1 cellular context compared by ENCODE assay signal in the genomic region with DNA sequence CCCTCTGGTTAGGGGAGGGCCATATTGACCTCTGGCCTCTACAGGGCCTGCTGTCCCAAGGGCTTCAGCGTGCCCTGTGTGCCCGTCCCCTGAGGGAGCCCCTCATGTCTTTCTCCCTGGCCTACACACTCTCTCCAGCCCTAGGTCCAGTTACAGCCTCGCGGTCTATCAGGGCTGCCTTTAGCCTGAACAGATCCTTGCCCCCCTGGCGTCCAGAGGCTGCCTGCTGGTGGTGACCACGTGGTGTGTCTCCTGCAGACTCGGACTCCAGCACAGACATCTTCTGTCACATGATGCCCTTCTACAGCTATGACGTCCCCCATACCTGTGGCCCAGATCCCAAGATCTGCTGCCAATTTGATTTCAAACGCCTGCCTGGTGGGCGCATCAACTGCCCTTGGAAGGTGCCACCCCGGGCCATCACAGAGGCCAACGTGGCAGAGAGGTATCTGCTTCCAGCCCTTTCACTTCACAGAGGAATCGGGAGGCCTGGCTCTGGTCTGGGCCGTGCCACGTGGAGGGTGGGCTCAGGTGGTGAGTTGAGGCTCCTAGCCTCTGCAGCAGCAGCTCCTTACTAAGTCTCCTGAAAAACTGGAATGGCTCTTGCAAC.
A peak's percentile ranks its signal among the peaks of the same experiment; 100 is the strongest.
TF ChIP-seq lines count a peak whose summit lies in the region.

No MANE protein-coding gene starts in this region.

TF ChIP-seq in HEK293, 187 proteins besides CTCF, POLR2A, EP300 and RAD21 (continued from another document):
- TF ChIP-seq GLIS2 (tag by site-specific recombination; IDR thresholded peaks at IDR 0.05) = 0 out of 2 replicates have a peak, but pooled peaks have one; percentile 15
- TF ChIP-seq ZNF510 (tag by site-specific recombination; IDR thresholded peaks at IDR 0.05; ENCODE audit: insufficient replicate concordance) = no peak
- TF ChIP-seq HOXC10 (CRISPR knock-in tag; IDR thresholded peaks at IDR 0.05) = no peak
- TF ChIP-seq ZNF175 (tag by site-specific recombination; IDR thresholded peaks at IDR 0.05) = no peak
- TF ChIP-seq ZNF76 (tag by site-specific recombination; IDR thresholded peaks at IDR 0.05; ENCODE audit: borderline replicate concordance, low read depth) = no peak
